ENCODE assay signal across 1 cellular context in genomic region chr11:57497303-57498247, GRCh38.
TF ChIP-seq lines count a peak whose summit lies in the region.

No MANE protein-coding gene starts in this region.

TF ChIP-seq in HepG2, 621 proteins besides CTCF, POLR2A, EP300 and RAD21 (continued from another document and continues in another):
- TF ChIP-seq ZBTB25 (CRISPR knock-in tag; IDR thresholded peaks at IDR 0.05) (0 out of 2 replicates have a peak, but pooled peaks have one; percentile 10), MLXIP (CRISPR knock-in tag; IDR thresholded peaks at IDR 0.05; ENCODE audit: borderline replicate concordance) (no peak), ZNF746 (CRISPR knock-in tag; IDR thresholded peaks at IDR 0.05) (peak; percentile 72), SP2 (CRISPR knock-in tag; IDR thresholded peaks at IDR 0.05) (0 out of 2 replicates have a peak, but pooled peaks have one; percentile 40), TBX2 (CRISPR knock-in tag; IDR thresholded peaks at IDR 0.05; ENCODE audit: borderline replicate concordance) (peak; percentile 83), HMGXB4 (CRISPR knock-in tag; IDR thresholded peaks at IDR 0.05; ENCODE audit: borderline replicate concordance in 1 of 2, low read depth in 1 of 2) (peak; percentile 12 to 63; a peak in 2 of 4 replicates), CREB1 (IDR thresholded peaks at IDR 0.05) (peak; percentile 31; the same call in 1 of the 2 replicates), CREB1 (CRISPR knock-in tag; IDR thresholded peaks at IDR 0.05) (0 out of 2 replicates have a peak, but pooled peaks have one; percentile 43), CEBPG (CRISPR knock-in tag; IDR thresholded peaks at IDR 0.05) (peak; percentile 78), NR0B2 (CRISPR knock-in tag; IDR thresholded peaks at IDR 0.05) (peak; percentile 85; the same call in 1 of the 2 replicates), NR2F1 (CRISPR knock-in tag; IDR thresholded peaks at IDR 0.05) (peak; percentile 63 to 85), NFYB (CRISPR knock-in tag; IDR thresholded peaks at IDR 0.05) (no peak; the same call in 1 of the 2 replicates), TGIF2 (CRISPR knock-in tag; IDR thresholded peaks at IDR 0.05) (peak; percentile 44; the same call in 1 of the 2 replicates), ZNF253 (CRISPR knock-in tag; IDR thresholded peaks at IDR 0.05; ENCODE audit: borderline replicate concordance) (no peak), KAT2B (IDR thresholded peaks at IDR 0.05; ENCODE audit: borderline replicate concordance, low read depth, low read length) (peak; percentile 41; the same call in 1 of the 2 replicates), PPARG (CRISPR knock-in tag; conservative IDR thresholded peaks at IDR 0.05) (peak; percentile 99), CREB3 (CRISPR knock-in tag; IDR thresholded peaks at IDR 0.05) (no peak), ZIK1 (CRISPR knock-in tag; IDR thresholded peaks at IDR 0.05; ENCODE audit: borderline replicate concordance, low read depth) (no peak), ARID3A (IDR thresholded peaks at IDR 0.05; ENCODE audit: low read depth, low read length) (peak; percentile 76; the same call in 1 of the 2 replicates), GFI1 (CRISPR knock-in tag; IDR thresholded peaks at IDR 0.05; ENCODE audit: borderline replicate concordance) (peak; percentile 70), ZNF629 (CRISPR knock-in tag; conservative IDR thresholded peaks at IDR 0.05) (peak; percentile 31; the same call in 1 of the 2 replicates), SAP130 (CRISPR knock-in tag; IDR thresholded peaks at IDR 0.05; ENCODE audit: low read depth) (peak; percentile 56; the same call in 1 of the 2 replicates), HDAC2 (CRISPR knock-in tag; IDR thresholded peaks at IDR 0.05) (peak; percentile 60; the same call in 1 of the 2 replicates), ZNF780A (CRISPR knock-in tag; IDR thresholded peaks at IDR 0.05) (0 out of 2 replicates have a peak, but pooled peaks have one; percentile 56), NONO (IDR thresholded peaks at IDR 0.05) (no peak), NONO (CRISPR knock-in tag; conservative IDR thresholded peaks at IDR 0.05) (peak; percentile 48), KDM3A (CRISPR knock-in tag; IDR thresholded peaks at IDR 0.05; ENCODE audit: low read depth) (0 out of 2 replicates have a peak, but pooled peaks have one; percentile 20), CCDC6 (CRISPR knock-in tag; IDR thresholded peaks at IDR 0.05) (no peak; the same call in 1 of the 2 replicates), PHF20 (CRISPR knock-in tag; IDR thresholded peaks at IDR 0.05) (peak; percentile 58), ZNF205 (CRISPR knock-in tag; IDR thresholded peaks at IDR 0.05) (0 out of 2 replicates have a peak, but pooled peaks have one; percentile 26), SPEN (CRISPR knock-in tag; IDR thresholded peaks at IDR 0.05; ENCODE audit: low read depth) (peak; percentile 89; the same call in 1 of the 2 replicates), REL (CRISPR knock-in tag; conservative IDR thresholded peaks at IDR 0.05) (no peak), NFATC3 (CRISPR knock-in tag; IDR thresholded peaks at IDR 0.05) (0 out of 2 replicates have a peak, but pooled peaks have one; percentile 18), IRX3 (CRISPR knock-in tag; IDR thresholded peaks at IDR 0.05; ENCODE audit: borderline replicate concordance, low read depth) (peak; percentile 85), EZH2 (conservative IDR thresholded peaks at IDR 0.05; ENCODE audit: low read depth, low read length) (no peak), ZFAT (CRISPR knock-in tag; conservative IDR thresholded peaks at IDR 0.05) (no peak), TRAFD1 (CRISPR knock-in tag; IDR thresholded peaks at IDR 0.05; ENCODE audit: borderline replicate concordance) (no peak), ZSCAN25 (CRISPR knock-in tag; IDR thresholded peaks at IDR 0.05) (0 out of 2 replicates have a peak, but pooled peaks have one; percentile 43), ZNF572 (CRISPR knock-in tag; IDR thresholded peaks at IDR 0.05) (peak; percentile 75; the same call in 1 of the 2 replicates), MAFK (conservative IDR thresholded peaks at IDR 0.05 in 1 of 2, IDR thresholded peaks at IDR 0.05 in 1 of 2; ENCODE audit: low read length in 2 of 2) (no peak; a peak in 1 of 4 replicates), ZBTB40 (IDR thresholded peaks at IDR 0.05) (no peak), ZBTB40 (CRISPR knock-in tag; IDR thresholded peaks at IDR 0.05) (0 out of 2 replicates have a peak, but pooled peaks have one; percentile 10)
